ENCODE assay signal across 1 cellular context in the genomic region with DNA sequence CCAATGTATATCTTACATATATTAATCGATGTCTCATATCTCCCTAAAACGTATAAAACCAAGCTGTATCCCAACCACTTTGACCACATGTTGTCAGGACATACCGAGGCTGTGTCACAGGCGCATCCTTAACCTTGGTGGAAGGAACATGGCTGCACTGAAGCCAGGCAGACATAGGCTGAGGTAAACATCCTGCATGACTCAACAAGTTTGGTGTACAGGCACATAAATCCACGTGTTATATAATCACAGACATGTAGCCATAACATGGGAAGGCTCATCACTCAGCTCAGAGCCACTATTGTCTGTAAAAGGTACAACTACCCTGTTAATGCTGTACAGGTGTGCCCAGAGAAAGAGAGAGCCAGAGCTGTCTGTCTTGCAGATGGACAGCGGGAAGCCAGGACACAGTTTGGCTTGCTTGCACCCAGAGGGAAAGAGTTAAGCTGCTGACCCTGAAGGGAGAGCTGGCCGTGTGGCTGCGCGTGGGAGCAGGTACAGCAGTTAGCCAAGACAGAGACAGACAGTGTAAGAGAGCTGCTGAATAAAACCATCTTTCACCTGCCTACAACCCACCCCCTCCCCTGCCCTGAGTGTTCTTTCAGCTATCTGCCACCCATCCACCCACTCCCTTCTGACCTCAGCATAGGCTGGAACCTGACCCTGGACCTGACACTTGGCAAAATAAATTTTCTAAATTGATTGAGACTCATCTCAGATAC.
TF ChIP-seq lines count a peak whose summit lies in the region.

No MANE protein-coding gene starts in this region.

TF ChIP-seq in K562, 482 proteins besides CTCF, POLR2A, EP300 and RAD21 (continued from another document and continues in another):
- TF ChIP-seq IRF1 (CRISPR knock-in tag; IDR thresholded peaks at IDR 0.05; ENCODE audit: borderline replicate concordance) (no peak), ZKSCAN8 (CRISPR knock-in tag; IDR thresholded peaks at IDR 0.05) (no peak), PTRF (tag; IDR thresholded peaks at IDR 0.05) (0 out of 2 replicates have a peak, but pooled peaks have one; percentile 33), HDAC3 (IDR thresholded peaks at IDR 0.05; ENCODE audit: borderline replicate concordance, partially characterized antibody) (peak; percentile 34), NR0B1 (IDR thresholded peaks at IDR 0.05; ENCODE audit: partially characterized antibody) (no peak), HDAC6 (IDR thresholded peaks at IDR 0.05; ENCODE audit: low read depth, low read length) (no peak), POLR2AphosphoS5 (IDR thresholded peaks at IDR 0.05; ENCODE audit: control insufficient read depth, insufficient read depth, low read depth, low read length) (no peak), MEIS2 (IDR thresholded peaks at IDR 0.05; ENCODE audit: partially characterized antibody) (peak; percentile 77), HNRNPUL1 (IDR thresholded peaks at IDR 0.05; ENCODE audit: low read length) (no peak), PYGO2 (tag; IDR thresholded peaks at IDR 0.05) (no peak), NR2C1 (IDR thresholded peaks at IDR 0.05) (no peak), NR2C1 (tag; IDR thresholded peaks at IDR 0.05) (peak; percentile 71), TEAD2 (tag; IDR thresholded peaks at IDR 0.05) (no peak), GATAD2B (IDR thresholded peaks at IDR 0.05; ENCODE audit: borderline replicate concordance) (no peak), ETV6 (IDR thresholded peaks at IDR 0.05; ENCODE audit: borderline replicate concordance in 1 of 2, low read depth in 2 of 2, low read length in 1 of 2) (no peak), ETV6 (CRISPR knock-in tag; IDR thresholded peaks at IDR 0.05; ENCODE audit: borderline replicate concordance) (no peak), SMARCB1 (IDR thresholded peaks at IDR 0.05; ENCODE audit: insufficient read length, low read depth) (no peak), ZNF134 (CRISPR knock-in tag; conservative IDR thresholded peaks at IDR 0.05) (no peak), FOXK2 (conservative IDR thresholded peaks at IDR 0.05 in 1 of 2, IDR thresholded peaks at IDR 0.05 in 1 of 2; ENCODE audit: low read depth in 2 of 2) (peak; percentile 43 to 44; a peak in 1 of 4 replicates), ZNF592 (IDR thresholded peaks at IDR 0.05) (peak; percentile 93), MEF2D (tag; conservative IDR thresholded peaks at IDR 0.05; ENCODE audit: low read depth) (peak; percentile 73; the same call in 1 of the 2 replicates), CHCHD3 (CRISPR knock-in tag; IDR thresholded peaks at IDR 0.05) (no peak), KLF13 (tag; IDR thresholded peaks at IDR 0.05; ENCODE audit: borderline replicate concordance, low read depth) (no peak), POU5F1 (IDR thresholded peaks at IDR 0.05; ENCODE audit: borderline replicate concordance, low read depth, low read length, partially characterized antibody) (no peak), MAZ (CRISPR knock-in tag; conservative IDR thresholded peaks at IDR 0.05 in 1 of 2, IDR thresholded peaks at IDR 0.05 in 1 of 2) (no peak), KAT2B (IDR thresholded peaks at IDR 0.05; ENCODE audit: low read depth, low read length) (no peak), GMEB1 (CRISPR knock-in tag; IDR thresholded peaks at IDR 0.05) (no peak), HNRNPLL (IDR thresholded peaks at IDR 0.05; ENCODE audit: low read depth, low read length, poor library complexity, severe bottlenecking) (no peak), KLF16 (IDR thresholded peaks at IDR 0.05) (no peak), PHF8 (IDR thresholded peaks at IDR 0.05; ENCODE audit: borderline replicate concordance, low read length) (no peak), BCOR (IDR thresholded peaks at IDR 0.05) (no peak), NCOR1 (IDR thresholded peaks at IDR 0.05) (peak; percentile 68; the same call in 1 of the 2 replicates)
- TF ChIP-seq, protein P1, sequence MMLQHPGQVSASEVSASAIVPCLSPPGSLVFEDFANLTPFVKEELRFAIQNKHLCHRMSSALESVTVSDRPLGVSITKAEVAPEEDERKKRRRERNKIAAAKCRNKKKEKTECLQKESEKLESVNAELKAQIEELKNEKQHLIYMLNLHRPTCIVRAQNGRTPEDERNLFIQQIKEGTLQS (IDR thresholded peaks at IDR 0.05): 0 out of 2 replicates have a peak, but pooled peaks have one; percentile 15
- TF ChIP-seq, protein P1 (CRISPR knock-in tag; conservative IDR thresholded peaks at IDR 0.05): no peak
- TF ChIP-seq, protein P2, sequence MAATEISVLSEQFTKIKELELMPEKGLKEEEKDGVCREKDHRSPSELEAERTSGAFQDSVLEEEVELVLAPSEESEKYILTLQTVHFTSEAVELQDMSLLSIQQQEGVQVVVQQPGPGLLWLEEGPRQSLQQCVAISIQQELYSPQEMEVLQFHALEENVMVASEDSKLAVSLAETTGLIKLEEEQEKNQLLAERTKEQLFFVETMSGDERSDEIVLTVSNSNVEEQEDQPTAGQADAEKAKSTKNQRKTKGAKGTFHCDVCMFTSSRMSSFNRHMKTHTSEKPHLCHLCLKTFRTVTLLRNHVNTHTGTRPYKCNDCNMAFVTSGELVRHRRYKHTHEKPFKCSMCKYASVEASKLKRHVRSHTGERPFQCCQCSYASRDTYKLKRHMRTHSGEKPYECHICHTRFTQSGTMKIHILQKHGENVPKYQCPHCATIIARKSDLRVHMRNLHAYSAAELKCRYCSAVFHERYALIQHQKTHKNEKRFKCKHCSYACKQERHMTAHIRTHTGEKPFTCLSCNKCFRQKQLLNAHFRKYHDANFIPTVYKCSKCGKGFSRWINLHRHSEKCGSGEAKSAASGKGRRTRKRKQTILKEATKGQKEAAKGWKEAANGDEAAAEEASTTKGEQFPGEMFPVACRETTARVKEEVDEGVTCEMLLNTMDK (IDR thresholded peaks at IDR 0.05; ENCODE audit: borderline replicate concordance, insufficient read depth, low read depth, low read length, poor library complexity, severe bottlenecking): no peak
- TF ChIP-seq, protein P3, sequence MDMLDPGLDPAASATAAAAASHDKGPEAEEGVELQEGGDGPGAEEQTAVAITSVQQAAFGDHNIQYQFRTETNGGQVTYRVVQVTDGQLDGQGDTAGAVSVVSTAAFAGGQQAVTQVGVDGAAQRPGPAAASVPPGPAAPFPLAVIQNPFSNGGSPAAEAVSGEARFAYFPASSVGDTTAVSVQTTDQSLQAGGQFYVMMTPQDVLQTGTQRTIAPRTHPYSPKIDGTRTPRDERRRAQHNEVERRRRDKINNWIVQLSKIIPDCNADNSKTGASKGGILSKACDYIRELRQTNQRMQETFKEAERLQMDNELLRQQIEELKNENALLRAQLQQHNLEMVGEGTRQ (CRISPR knock-in tag; IDR thresholded peaks at IDR 0.05): no peak
- TF ChIP-seq, protein P4, sequence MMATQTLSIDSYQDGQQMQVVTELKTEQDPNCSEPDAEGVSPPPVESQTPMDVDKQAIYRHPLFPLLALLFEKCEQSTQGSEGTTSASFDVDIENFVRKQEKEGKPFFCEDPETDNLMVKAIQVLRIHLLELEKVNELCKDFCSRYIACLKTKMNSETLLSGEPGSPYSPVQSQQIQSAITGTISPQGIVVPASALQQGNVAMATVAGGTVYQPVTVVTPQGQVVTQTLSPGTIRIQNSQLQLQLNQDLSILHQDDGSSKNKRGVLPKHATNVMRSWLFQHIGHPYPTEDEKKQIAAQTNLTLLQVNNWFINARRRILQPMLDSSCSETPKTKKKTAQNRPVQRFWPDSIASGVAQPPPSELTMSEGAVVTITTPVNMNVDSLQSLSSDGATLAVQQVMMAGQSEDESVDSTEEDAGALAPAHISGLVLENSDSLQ (IDR thresholded peaks at IDR 0.05): peak; percentile 62; the same call in 1 of the 2 replicates
- TF ChIP-seq, protein P5, sequence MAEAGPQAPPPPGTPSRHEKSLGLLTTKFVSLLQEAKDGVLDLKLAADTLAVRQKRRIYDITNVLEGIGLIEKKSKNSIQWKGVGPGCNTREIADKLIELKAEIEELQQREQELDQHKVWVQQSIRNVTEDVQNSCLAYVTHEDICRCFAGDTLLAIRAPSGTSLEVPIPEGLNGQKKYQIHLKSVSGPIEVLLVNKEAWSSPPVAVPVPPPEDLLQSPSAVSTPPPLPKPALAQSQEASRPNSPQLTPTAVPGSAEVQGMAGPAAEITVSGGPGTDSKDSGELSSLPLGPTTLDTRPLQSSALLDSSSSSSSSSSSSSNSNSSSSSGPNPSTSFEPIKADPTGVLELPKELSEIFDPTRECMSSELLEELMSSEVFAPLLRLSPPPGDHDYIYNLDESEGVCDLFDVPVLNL (CRISPR knock-in tag; IDR thresholded peaks at IDR 0.05; ENCODE audit: low read depth): no peak
- TF ChIP-seq, protein P6, sequence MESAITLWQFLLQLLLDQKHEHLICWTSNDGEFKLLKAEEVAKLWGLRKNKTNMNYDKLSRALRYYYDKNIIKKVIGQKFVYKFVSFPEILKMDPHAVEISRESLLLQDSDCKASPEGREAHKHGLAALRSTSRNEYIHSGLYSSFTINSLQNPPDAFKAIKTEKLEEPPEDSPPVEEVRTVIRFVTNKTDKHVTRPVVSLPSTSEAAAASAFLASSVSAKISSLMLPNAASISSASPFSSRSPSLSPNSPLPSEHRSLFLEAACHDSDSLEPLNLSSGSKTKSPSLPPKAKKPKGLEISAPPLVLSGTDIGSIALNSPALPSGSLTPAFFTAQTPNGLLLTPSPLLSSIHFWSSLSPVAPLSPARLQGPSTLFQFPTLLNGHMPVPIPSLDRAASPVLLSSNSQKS (CRISPR knock-in tag; IDR thresholded peaks at IDR 0.05): no peak
- TF ChIP-seq, protein P7, sequence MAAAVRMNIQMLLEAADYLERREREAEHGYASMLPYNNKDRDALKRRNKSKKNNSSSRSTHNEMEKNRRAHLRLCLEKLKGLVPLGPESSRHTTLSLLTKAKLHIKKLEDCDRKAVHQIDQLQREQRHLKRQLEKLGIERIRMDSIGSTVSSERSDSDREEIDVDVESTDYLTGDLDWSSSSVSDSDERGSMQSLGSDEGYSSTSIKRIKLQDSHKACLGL (CRISPR knock-in tag; IDR thresholded peaks at IDR 0.05; ENCODE audit: borderline replicate concordance, poor library complexity, severe bottlenecking): no peak
